Comparison of ENCODE assay signal across 8 cellular contexts in the genomic region with DNA sequence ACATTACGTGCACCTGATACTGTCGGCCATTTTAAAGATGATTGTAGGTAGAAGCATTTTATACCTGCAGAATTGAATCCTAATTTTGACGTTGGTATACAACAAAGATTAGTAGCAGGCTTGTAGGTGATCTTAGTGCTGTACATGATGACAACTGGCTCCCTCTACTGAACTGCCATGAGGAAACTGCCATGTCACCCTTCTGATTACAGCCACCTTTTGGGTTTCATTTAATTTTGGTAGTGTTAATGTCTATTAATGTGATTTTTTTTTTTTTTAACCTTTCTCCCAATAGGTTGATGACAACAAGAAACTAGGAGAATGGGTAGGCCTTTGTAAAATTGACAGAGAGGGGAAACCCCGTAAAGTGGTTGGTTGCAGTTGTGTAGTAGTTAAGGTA. TPM values are rescaled to one million over a fixed set of nuclear protein-coding genes. Genes with fewer than 3 reads are reported as not detected.
DNase-seq lines count a peak whose midpoint lies in the region; ATAC-seq and TF ChIP-seq lines count a peak whose summit lies in the region.
"Had no signal": no experiment of that assay in that cellular context is flagged by ENCODE, and none has a peak within 500 bp of the region (broad histone marks: within the 10 kb centered on the region; RNA-seq: fewer than 3 reads in every experiment).

No MANE protein-coding gene starts in this region.

- H3K36me3 ChIP-seq in neuronal stem cell (replicated peaks in 1 of 2; ENCODE audit: control insufficient read depth in 2 of 2, insufficient read depth in 2 of 2, low read length in 2 of 2) (peaks cover 29 to 53% of the 10 kb centered on the region in 2 donors), uterus (no peaks in the 10 kb centered on the region)

- no peak for TF ChIP-seq POLR2A in uterus (IDR thresholded peaks at IDR 0.05)

- H2AK5ac ChIP-seq in neuronal stem cell (ENCODE audit: low read depth, low read length), result no peak overlapping the region

- TF ChIP-seq CTCF in coronary artery (IDR thresholded peaks at IDR 0.05) (no peak), uterus (IDR thresholded peaks at IDR 0.05) (no peak)

- no peak overlapping the region for H2BK120ac ChIP-seq in neuronal stem cell (ENCODE audit: low read depth, low read length)

- H4K8ac ChIP-seq in neuronal stem cell (ENCODE audit: low read depth, low read length), result no peak overlapping the region

- H2AFZ ChIP-seq in neuronal stem cell (ENCODE audit: low read length), result no peak overlapping the region

- H2BK15ac ChIP-seq in neuronal stem cell (ENCODE audit: low read length), result no peak overlapping the region

- no CpG with 5 or more reads among the region's 4 CpGs for WGBS in neuronal stem cell (ENCODE audit: extremely low coverage in 2 of 2, insufficient read length in 2 of 2, insufficient replicate concordance in 1 of 2), 2 donors

- DNase-seq in NAMALWA (ENCODE audit: low spot score) (peak; percentile 33), coronary artery (ENCODE audit: low spot score) (no peak), neuronal stem cell (ENCODE audit: low spot score) (no peak), cerebellar nuclear complex (lab: John Stamatoyannopoulos, UW) (no peak), uterus (no peak)
- DNase-seq: kidney had no signal

- H3K4me3 ChIP-seq in GM08714 (ENCODE audit: low read length) (peak overlapping the region; percentile 99), coronary artery (peak overlapping the region; percentile 89), neuronal stem cell (ENCODE audit: low read length in 2 of 2) (peak overlapping the region in 1 of 2 donors; percentile 89), uterus (no peak overlapping the region)

- H3K4me2 ChIP-seq in neuronal stem cell (ENCODE audit: insufficient read depth, low read length, poor library complexity, severe bottlenecking), result no peak overlapping the region

- intact Hi-C loops in uterus (cut with DNase I; ENCODE audit: low total_unique reads), result no loop called here

- no peak overlapping the region for H4K91ac ChIP-seq in neuronal stem cell (ENCODE audit: low read depth, low read length, poor library complexity)

- H3K14ac ChIP-seq in neuronal stem cell (ENCODE audit: low read length), result no peak overlapping the region

- no peak overlapping the region for H3K18ac ChIP-seq in neuronal stem cell (ENCODE audit: low read length)

- no peaks in the 10 kb centered on the region for H3K9me3 ChIP-seq in neuronal stem cell (replicated peaks in 1 of 2; ENCODE audit: control insufficient read depth in 2 of 2, insufficient read depth in 1 of 2, low read depth in 1 of 2, low read length in 2 of 2)
- H3K9me3 ChIP-seq in uterus, result no peaks in the 10 kb centered on the region

- peak overlapping the region; percentile 5 for H3K9ac ChIP-seq in neuronal stem cell (ENCODE audit: low read depth, low read length, poor library complexity)

- no peak overlapping the region for H3K4ac ChIP-seq in neuronal stem cell (ENCODE audit: low read length)

- H3K4me1 ChIP-seq in neuronal stem cell (ENCODE audit: control insufficient read depth in 2 of 2, insufficient read depth in 1 of 2, low read depth in 1 of 2, low read length in 2 of 2) (peaks cover 2 to 18% of the 10 kb centered on the region in 2 donors), uterus (peaks cover 0 to 9% of the 10 kb centered on the region in 2 donors)

- H2BK5ac ChIP-seq in neuronal stem cell (ENCODE audit: low read length), result no peak overlapping the region

- peaks cover 3% of the 10 kb centered on the region for H3K79me1 ChIP-seq in neuronal stem cell (ENCODE audit: low read depth, low read length)

- H3K23ac ChIP-seq in neuronal stem cell (ENCODE audit: low read depth, low read length, poor library complexity), result no peak overlapping the region

- no peak overlapping the region for H2BK12ac ChIP-seq in neuronal stem cell (ENCODE audit: low read length)

- H3K27me3 ChIP-seq in neuronal stem cell (ENCODE audit: control insufficient read depth in 3 of 3, insufficient read depth in 3 of 3, low read depth in 1 of 3, low read length in 3 of 3) (no peaks in the 10 kb centered on the region), uterus (no peaks in the 10 kb centered on the region)

- no peak for ATAC-seq in HG03354 (IDR thresholded peaks at IDR 0.05; ENCODE audit: poor library complexity, severe bottlenecking, unreplicated experiment)

- no peak overlapping the region for H3K27ac ChIP-seq in coronary artery
- no peak overlapping the region for H3K27ac ChIP-seq in neuronal stem cell (replicated peaks; ENCODE audit: low read length)
- no peak overlapping the region for H3K27ac ChIP-seq in uterus

RNA-seq across cellular contexts. Expression of a gene that starts 2.3 kb away (rescaled TPM):
- 2,647 TPM for polyA plus RNA-seq in neuronal stem cell (2013, experiment 1 of 2)
- 2,677 TPM for polyA plus RNA-seq in neuronal stem cell (2013, experiment 2 of 2)
- 1,000 to 10,000 TPM in 3 of 4 donors, 100 to 1,000 TPM in 1; 875 to 4,841 (median 1,355) TPM for total RNA-seq in uterus

RNA-seq across cellular contexts. Expression of a gene that starts 18.2 kb away (rescaled TPM):
- polyA plus RNA-seq in neuronal stem cell (2013, experiment 1 of 2), result 5.8 TPM
- polyA plus RNA-seq in neuronal stem cell (2013, experiment 2 of 2), result 6.6 TPM
- total RNA-seq in uterus, result 10 to 100 TPM in 1 of 4 donors, 1 to 10 TPM in 2, under 1 TPM in 1; 0.51 to 38.7 (median 8.0) TPM

RNA-seq across cellular contexts. Expression of a gene that starts 59.0 kb away (rescaled TPM):
- not detected for polyA plus RNA-seq in neuronal stem cell (2013, experiment 1 of 2)
- not detected for polyA plus RNA-seq in neuronal stem cell (2013, experiment 2 of 2)
- 10 to 100 TPM in 1 of 4 donors, 1 to 10 TPM in 3; 1.5 to 40.9 (median 2.7) TPM for total RNA-seq in uterus

Comparison
In these comparisons a context has a peak if more than half of its experiments do, and no peak if none do; other contexts are left out.
1. H3K4me3 ChIP-seq: peak in GM08714 (single experiment) and coronary artery (single experiment); none in uterus (0 of 2).